8 cellular contexts compared by ENCODE assay signal in genomic region chr5:149580808-149581191, GRCh38. TPM values are rescaled to one million over a fixed set of nuclear protein-coding genes. Genes with fewer than 3 reads are reported as not detected.
DNase-seq lines count a peak whose midpoint lies in the region; ATAC-seq and TF ChIP-seq lines count a peak whose summit lies in the region.

No MANE protein-coding gene starts in this region.

- H3K36me3 ChIP-seq in colonic mucosa (no peaks in the 10 kb centered on the region), upper lobe of right lung (no peaks in the 10 kb centered on the region)

- H3K9me3 Mint-ChIP-seq in activated T-cell treated with anti-CD3 and anti-CD28 coated beads, Interleukin-2, amount 50 U/mL, for 24 hours = no peaks in the 10 kb centered on the region
- peaks cover under 1% of the 10 kb centered on the region for H3K9me3 Mint-ChIP-seq in mesothelial cell of epicardium

- DNase-seq in activated T-cell treated with anti-CD3 and anti-CD28 coated beads, Interleukin-2, amount 50 U/mL, for 24 hours = no peak
- DNase-seq in activated T-cell treated with anti-CD3 and anti-CD28 coated beads, Interleukin-2, amount 50 U/mL, for 1 hour = no peak
- DNase-seq in colonic mucosa = no peak
- DNase-seq in mesothelial cell of epicardium (ENCODE audit: low spot score in 2 of 2, unreplicated experiment in 2 of 2) = no peak
- no peak for DNase-seq in upper lobe of right lung
- no peak for DNase-seq in NCI-H82 (lab: John Stamatoyannopoulos, UW)
- no peak for DNase-seq in UCSD-AML1 (lab: John Stamatoyannopoulos, UW; ENCODE audit: unreplicated experiment)

- H3K4me3 ChIP-seq in colonic mucosa = peak overlapping the region; percentile 32
- peak overlapping the region; percentile 57 for H3K4me3 ChIP-seq in upper lobe of right lung

- ATAC-seq in upper lobe of right lung (peak; percentile 39), GM19328 (IDR thresholded peaks at IDR 0.05; ENCODE audit: unreplicated experiment) (no peak)

- peaks cover 25% of the 10 kb centered on the region for H3K4me1 Mint-ChIP-seq in activated T-cell treated with anti-CD3 and anti-CD28 coated beads, Interleukin-2, amount 50 U/mL, for 24 hours (ENCODE audit: low read depth)
- H3K4me1 Mint-ChIP-seq in mesothelial cell of epicardium = peaks cover 18% of the 10 kb centered on the region

- H3K27me3 Mint-ChIP-seq in activated T-cell treated with anti-CD3 and anti-CD28 coated beads, Interleukin-2, amount 50 U/mL, for 24 hours = peaks cover 13% of the 10 kb centered on the region
- no peaks in the 10 kb centered on the region for H3K27me3 Mint-ChIP-seq in mesothelial cell of epicardium (ENCODE audit: low read depth)

- H3K9me3 ChIP-seq in colonic mucosa = no peaks in the 10 kb centered on the region
- no peaks in the 10 kb centered on the region for H3K9me3 ChIP-seq in upper lobe of right lung

- H3K4me1 ChIP-seq in colonic mucosa (no peaks in the 10 kb centered on the region), upper lobe of right lung (peaks cover 28% of the 10 kb centered on the region)

- H3K36me3 Mint-ChIP-seq in activated T-cell treated with anti-CD3 and anti-CD28 coated beads, Interleukin-2, amount 50 U/mL, for 24 hours (ENCODE audit: low read depth) = peaks cover 2% of the 10 kb centered on the region
- H3K36me3 Mint-ChIP-seq in mesothelial cell of epicardium = no peaks in the 10 kb centered on the region

- intact Hi-C loops in colonic mucosa (cut with DNase I) = no loop called here
- intact Hi-C loops in upper lobe of right lung (cut with DNase I) = no loop called here

- peak overlapping the region; percentile 73 for H3K4me3 Mint-ChIP-seq in activated T-cell treated with anti-CD3 and anti-CD28 coated beads, Interleukin-2, amount 50 U/mL, for 24 hours
- peak overlapping the region; percentile 73 for H3K4me3 Mint-ChIP-seq in mesothelial cell of epicardium

- peak overlapping the region; percentile 75 for H3K27ac ChIP-seq in colonic mucosa
- H3K27ac ChIP-seq in upper lobe of right lung = peak overlapping the region; percentile 85

- TF ChIP-seq CTCF in colonic mucosa (IDR thresholded peaks at IDR 0.05) (no peak), mesothelial cell of epicardium (IDR thresholded peaks at IDR 0.05; ENCODE audit: unreplicated experiment) (no peak), upper lobe of right lung (IDR thresholded peaks at IDR 0.05) (no peak)

- peak overlapping the region; percentile 89 to 94 for H3K9ac ChIP-seq in colonic mucosa (ENCODE audit: low read depth in 2 of 2, low read length in 2 of 2)

- no peaks in the 10 kb centered on the region for H3K27me3 ChIP-seq in colonic mucosa
- H3K27me3 ChIP-seq in upper lobe of right lung = no peaks in the 10 kb centered on the region

- peak overlapping the region; percentile 71 for H3K27ac Mint-ChIP-seq in activated T-cell treated with anti-CD3 and anti-CD28 coated beads, Interleukin-2, amount 50 U/mL, for 24 hours
- H3K27ac Mint-ChIP-seq in mesothelial cell of epicardium = peak overlapping the region; percentile 66

RNA-seq across cellular contexts. Expression of gene ARHGEF37, which starts 0.5 kb away (rescaled TPM):
- total RNA-seq in colonic mucosa (10 to 100 TPM; 11.9 to 15.7 TPM), mesothelial cell of epicardium (9.1 to 10.1 TPM (median 10.0 TPM) in 3 replicates), upper lobe of right lung (13.3 TPM)

RNA-seq across cellular contexts. Expression of gene CSNK1A1, which starts 29.6 kb away (rescaled TPM):
- total RNA-seq in colonic mucosa (100 to 1,000 TPM; 248 to 257 TPM), mesothelial cell of epicardium (246 to 254 TPM (median 248 TPM) in 3 replicates), upper lobe of right lung (191 TPM)
